Comparison of ENCODE assay signal across 21 cellular contexts in genomic region chr5:97670447-97670846, GRCh38.
DNase-seq lines count a peak whose midpoint lies in the region; ATAC-seq, FAIRE-seq and TF ChIP-seq lines count a peak whose summit lies in the region.
"Had no signal": no experiment of that assay in that cellular context is flagged by ENCODE, and none has a peak within 500 bp of the region (broad histone marks: within the 10 kb centered on the region; RNA-seq: fewer than 3 reads in every experiment).

No MANE protein-coding gene starts in this region.

- TF ChIP-seq POLR2A in endothelial cell of umbilical vein (IDR thresholded peaks at IDR 0.05; ENCODE audit: low read depth, low read length), result no peak

- POLR2A ChIA-PET in endothelial cell of umbilical vein (lab: Charles Lee), result no interaction called here

- H3K27me3 ChIP-seq in endothelial cell of umbilical vein (ENCODE audit: control insufficient read depth in 2 of 2, insufficient read depth in 2 of 2, low read length in 2 of 2), result no peaks in the 10 kb centered on the region

- TF ChIP-seq CTCF in endothelial cell of umbilical vein (IDR thresholded peaks at IDR 0.05; ENCODE audit: extremely low read depth in 1 of 2, insufficient read depth in 1 of 2, low read depth in 1 of 2, low read length in 2 of 2), result no peak

- H3K9me3 ChIP-seq in endothelial cell of umbilical vein (replicated peaks; ENCODE audit: control insufficient read depth, insufficient read depth, low read length), result no peaks in the 10 kb centered on the region
- H3K9me3 ChIP-seq: A549 had no signal

- intact Hi-C loops in endothelial cell of umbilical vein (cut with micrococcal nuclease), result no loop called here

- H3K9ac ChIP-seq in endothelial cell of umbilical vein (replicated peaks; ENCODE audit: extremely low read depth, insufficient read depth, low read length), result no peak overlapping the region

- no peaks in the 10 kb centered on the region for H3K36me3 ChIP-seq in endothelial cell of umbilical vein (ENCODE audit: control insufficient read depth in 2 of 2, extremely low read depth in 1 of 2, insufficient read depth in 2 of 2, low read length in 2 of 2)

- FAIRE-seq in endothelial cell of umbilical vein (lab: Jason Lieb, UNC), result no peak
- FAIRE-seq: A549, GM12878, HTR-8/SVneo had no signal

- H3K79me2 ChIP-seq in endothelial cell of umbilical vein (ENCODE audit: control insufficient read depth, insufficient read depth, low read length), result no peaks in the 10 kb centered on the region

- CTCF ChIA-PET in endothelial cell of umbilical vein (lab: Charles Lee), result no interaction called here

- no peak overlapping the region for H3K27ac ChIP-seq in endothelial cell of umbilical vein (ENCODE audit: insufficient read depth, low read depth, low read length)
- H3K27ac ChIP-seq: 22Rv1, A549, HL-60 had no signal

- no peaks in the 10 kb centered on the region for H4K20me1 ChIP-seq in endothelial cell of umbilical vein (replicated peaks; ENCODE audit: control insufficient read depth, extremely low read depth, insufficient read depth, low read length)

- H3K4me3 ChIP-seq in endothelial cell of umbilical vein (replicated peaks in 1 of 3; ENCODE audit: insufficient read depth in 1 of 3, low read depth in 1 of 3, low read length in 3 of 3), result no peak overlapping the region
- H3K4me3 ChIP-seq: A549, GM12878 had no signal

- no TSS peak for BruUV-seq in endothelial cell of umbilical vein (replicated peaks; lab: Mats Ljungman, UMichigan)

- H3K9me1 ChIP-seq in endothelial cell of umbilical vein (replicated peaks; ENCODE audit: control insufficient read depth, extremely low read depth, insufficient read depth, low read length), result no peaks in the 10 kb centered on the region

- H3K4me2 ChIP-seq in endothelial cell of umbilical vein (ENCODE audit: insufficient read depth, low read length), result no peak overlapping the region
- H3K4me2 ChIP-seq: A549 had no signal

- no peak overlapping the region for H2AFZ ChIP-seq in endothelial cell of umbilical vein (ENCODE audit: low read depth, low read length)

- dilution Hi-C loops in endothelial cell of umbilical vein (cut with MboI; ENCODE audit: extremely low pct_ligation_motif_present, low sequenced_read_pairs), result no loop called here

- H3K4me1 ChIP-seq in endothelial cell of umbilical vein (ENCODE audit: control insufficient read depth, extremely low read depth, insufficient read depth, low read length), result no peaks in the 10 kb centered on the region
- H3K4me1 ChIP-seq: A549 had no signal

- ATAC-seq in GM19463 (IDR thresholded peaks at IDR 0.05; ENCODE audit: unreplicated experiment), result no peak
- ATAC-seq: A549, GM12878, HCT116 had no signal

- DNase-seq in COLO829 (ENCODE audit: low spot score) (peak; percentile 6), LHCN-M2 (ENCODE audit: low read depth) (peak; percentile 61), endothelial cell of umbilical vein (ENCODE audit: low read depth, low spot score) (no peak), lung microvascular endothelial cell (ENCODE audit: low read depth in 2 of 2) (peak; percentile 3 to 43), NCI-H1694 treated with DMSO at 0.1 percent for 48 hours (lab: John Stamatoyannopoulos, UW) (no peak), C1 segment of cervical spinal cord (lab: John Stamatoyannopoulos, UW) (no peak)
- DNase-seq: AML-193; Calu3; CD4-positive, alpha-beta memory T cell; DMS79 treated with DMSO at 0.1 percent for 48 hours; GOT3; H7; HFFc6; IMR-90 had no signal

TF ChIP-seq in endothelial cell of umbilical vein, 7 proteins besides CTCF, POLR2A, EP300 and RAD21:
- TF ChIP-seq JUN (IDR thresholded peaks at IDR 0.05; ENCODE audit: borderline replicate concordance, insufficient read depth, insufficient read length, low read depth) (no peak), FOS (IDR thresholded peaks at IDR 0.05; ENCODE audit: borderline replicate concordance, insufficient read depth, low read length) (peak; percentile 41)

Comparison
In these comparisons a context has a peak if more than half of its experiments do, and no peak if none do; other contexts are left out.
1. DNase-seq: peak in COLO829 (single experiment), LHCN-M2 (single experiment) and lung microvascular endothelial cell (2 of 2); none in endothelial cell of umbilical vein (single experiment), NCI-H1694 treated with DMSO at 0.1 percent for 48 hours (single experiment) and C1 segment of cervical spinal cord (0 of 14).